Comparison of ENCODE assay signal across 17 cellular contexts in the genomic region with DNA sequence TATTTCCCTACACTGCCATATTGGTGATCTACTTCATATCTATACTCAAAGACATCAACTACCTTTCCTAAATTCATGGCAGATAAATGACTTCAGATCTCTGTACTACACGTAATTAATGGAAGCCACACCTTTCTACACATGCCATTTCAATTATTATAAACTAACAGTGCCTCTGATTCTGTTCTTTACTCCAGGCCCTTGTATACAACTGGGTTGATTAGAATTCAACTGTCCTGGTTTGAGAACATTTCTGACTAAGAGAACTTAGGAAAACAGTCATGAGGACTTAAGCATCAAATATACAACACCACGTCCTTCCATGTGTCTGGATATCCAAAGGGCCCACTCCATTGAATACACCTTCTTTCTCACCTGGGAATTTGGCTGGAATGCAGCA. TPM values are rescaled to one million over a fixed set of nuclear protein-coding genes. Genes with fewer than 3 reads are reported as not detected.
DNase-seq lines count a peak whose midpoint lies in the region; ATAC-seq, FAIRE-seq and TF ChIP-seq lines count a peak whose summit lies in the region.
"Had no signal": no experiment of that assay in that cellular context is flagged by ENCODE, and none has a peak within 500 bp of the region (broad histone marks: within the 10 kb centered on the region; RNA-seq: fewer than 3 reads in every experiment).

No MANE protein-coding gene starts in this region.

- no peak overlapping the region for H3K27ac Mint-ChIP-seq in activated CD8-positive, alpha-beta memory T cell treated with anti-CD3 and anti-CD28 coated beads, Interleukin-2, amount 10 ng/mL, durations not matched to agents 7 days and 5 days
- H3K27ac Mint-ChIP-seq: activated B cell treated with CpG ODN at 0.5 μM for 24 hours had no signal

- DNase-seq in activated CD8-positive, alpha-beta memory T cell treated with anti-CD3 and anti-CD28 coated beads, Interleukin-2, amount 10 ng/mL, durations not matched to agents 7 days and 5 days: no peak
- DNase-seq in activated CD8-positive, alpha-beta memory T cell treated with anti-CD3 and anti-CD28 coated beads, Interleukin-2, amount 50 U/mL, for 48 hours: no peak
- DNase-seq in fibroblast of mammary gland (ENCODE audit: low read depth) (no peak), activated gamma-delta T cell (lab: John Stamatoyannopoulos, UW) (no peak), glomerular visceral epithelial cell (ENCODE audit: extremely low spot score) (no peak), urothelium cell line (ENCODE audit: low spot score) (no peak)
- DNase-seq: activated B cell treated with CpG ODN at 0.5 μM for 24 hours, NCI-H1048, NCI-H524, SHP77, tibial artery had no signal

- no peaks in the 10 kb centered on the region for H3K9me3 ChIP-seq in OCI-LY3 (ENCODE audit: insufficient read depth, low read length)
- no peaks in the 10 kb centered on the region for H3K9me3 ChIP-seq in skeletal muscle satellite cell (replicated peaks; ENCODE audit: low read length)
- H3K9me3 ChIP-seq: tibial artery had no signal

- TF ChIP-seq CTCF in OCI-LY3 (IDR thresholded peaks at IDR 0.05; ENCODE audit: low read depth, low read length): no peak
- TF ChIP-seq CTCF in fibroblast of mammary gland (conservative IDR thresholded peaks at IDR 0.05; ENCODE audit: control insufficient read depth, insufficient read depth, low read depth, low read length): no peak

- H3K4me1 ChIP-seq in OCI-LY3 (ENCODE audit: low read length) (peaks cover 14% of the 10 kb centered on the region), skeletal muscle satellite cell (ENCODE audit: control insufficient read depth, insufficient read depth, low read length) (peaks cover 27% of the 10 kb centered on the region)

- peaks cover 46% of the 10 kb centered on the region for H3K36me3 Mint-ChIP-seq in activated CD8-positive, alpha-beta memory T cell treated with anti-CD3 and anti-CD28 coated beads, Interleukin-2, amount 10 ng/mL, durations not matched to agents 7 days and 5 days

- CTCF ChIA-PET in activated CD8-positive, alpha-beta memory T cell treated with anti-CD3 and anti-CD28 coated beads, Interleukin-2, amount 10 ng/mL, durations not matched to agents 7 days and 5 days (lab: Charles Lee): interaction anchor here (1.3 to 1.8 kb wide), 7 partner anchors 16 to 111 kb away, joined by 3 to 11 read pairs (median 4); a partner anchor contains a TSS

- no peaks in the 10 kb centered on the region for H3K9me3 Mint-ChIP-seq in activated CD8-positive, alpha-beta memory T cell treated with anti-CD3 and anti-CD28 coated beads, Interleukin-2, amount 10 ng/mL, durations not matched to agents 7 days and 5 days (ENCODE audit: low read depth)
- H3K9me3 Mint-ChIP-seq: activated B cell treated with CpG ODN at 0.5 μM for 24 hours had no signal

- H3K4me3 ChIP-seq in OCI-LY3 (ENCODE audit: low read length) (no peak overlapping the region), fibroblast of mammary gland (ENCODE audit: control insufficient read depth, low read depth, low read length) (peak overlapping the region; percentile 97), skeletal muscle satellite cell (ENCODE audit: low read length) (peak overlapping the region; percentile 91)

- H3K27ac ChIP-seq in OCI-LY3 (ENCODE audit: low read length): no peak overlapping the region

- FAIRE-seq in urothelium cell line (lab: Jason Lieb, UNC): no peak
- FAIRE-seq: colon had no signal

- no peak overlapping the region for H3K9ac ChIP-seq in OCI-LY3 (ENCODE audit: low read length)
- peak overlapping the region; percentile 97 for H3K9ac ChIP-seq in skeletal muscle satellite cell (ENCODE audit: low read depth, low read length)

- no peak overlapping the region for H2AFZ ChIP-seq in OCI-LY3 (ENCODE audit: low read depth, low read length)

- H3K27me3 ChIP-seq in OCI-LY3 (ENCODE audit: low read depth, low read length): no peaks in the 10 kb centered on the region
- no peaks in the 10 kb centered on the region for H3K27me3 ChIP-seq in skeletal muscle satellite cell (ENCODE audit: control insufficient read depth, insufficient read depth, low read length)
- H3K27me3 ChIP-seq: tibial artery had no signal

- no peaks in the 10 kb centered on the region for H3K27me3 Mint-ChIP-seq in activated CD8-positive, alpha-beta memory T cell treated with anti-CD3 and anti-CD28 coated beads, Interleukin-2, amount 10 ng/mL, durations not matched to agents 7 days and 5 days
- H3K27me3 Mint-ChIP-seq: activated B cell treated with CpG ODN at 0.5 μM for 24 hours had no signal

- H3K4me1 Mint-ChIP-seq in activated CD8-positive, alpha-beta memory T cell treated with anti-CD3 and anti-CD28 coated beads, Interleukin-2, amount 10 ng/mL, durations not matched to agents 7 days and 5 days: peaks cover 37% of the 10 kb centered on the region

- no peak for ATAC-seq in activated CD8-positive, alpha-beta memory T cell treated with anti-CD3 and anti-CD28 coated beads, Interleukin-2, amount 10 ng/mL, durations not matched to agents 7 days and 5 days

- H3K79me2 ChIP-seq in OCI-LY3 (ENCODE audit: low read length): peaks cover 68% of the 10 kb centered on the region

- H4K20me1 ChIP-seq in OCI-LY3 (ENCODE audit: insufficient read depth, low read length): peaks cover 17% of the 10 kb centered on the region

- H3K4me2 ChIP-seq in OCI-LY3 (ENCODE audit: low read length) (peak overlapping the region; percentile 96), skeletal muscle satellite cell (ENCODE audit: low read length) (peak overlapping the region; percentile 96)

- H3K36me3 ChIP-seq in OCI-LY3 (replicated peaks; ENCODE audit: low read depth, low read length) (peaks cover 41% of the 10 kb centered on the region), skeletal muscle satellite cell (ENCODE audit: insufficient read depth, low read length) (peaks cover 60% of the 10 kb centered on the region)

- H3K4me3 Mint-ChIP-seq in activated CD8-positive, alpha-beta memory T cell treated with anti-CD3 and anti-CD28 coated beads, Interleukin-2, amount 10 ng/mL, durations not matched to agents 7 days and 5 days: peak overlapping the region; percentile 37
- H3K4me3 Mint-ChIP-seq: activated B cell treated with CpG ODN at 0.5 μM for 24 hours had no signal

RNA-seq across cellular contexts. Expression of a gene that starts 1.8 kb away (rescaled TPM):
- total RNA-seq in activated CD8-positive, alpha-beta memory T cell treated with anti-CD3 and anti-CD28 coated beads, Interleukin-2, amount 10 ng/mL, durations not matched to agents 7 days and 5 days: 100 to 1,000 TPM; 172 to 204 TPM
- 64.4 and 77.3 TPM in 2 replicates for total RNA-seq in skeletal muscle satellite cell (2012; rRNA removed)

RNA-seq across cellular contexts. Expression of a gene that starts 2.2 kb away (rescaled TPM):
- total RNA-seq in activated CD8-positive, alpha-beta memory T cell treated with anti-CD3 and anti-CD28 coated beads, Interleukin-2, amount 10 ng/mL, durations not matched to agents 7 days and 5 days: 10 to 100 TPM; 44.6 to 53.2 TPM
- 33.5 and 45.9 TPM in 2 replicates for total RNA-seq in skeletal muscle satellite cell (2012; rRNA removed)

RNA-seq across cellular contexts. Expression of a gene that starts 11.7 kb away (rescaled TPM):
- total RNA-seq in activated CD8-positive, alpha-beta memory T cell treated with anti-CD3 and anti-CD28 coated beads, Interleukin-2, amount 10 ng/mL, durations not matched to agents 7 days and 5 days: not detected
- total RNA-seq in skeletal muscle satellite cell (2012; rRNA removed): not detected in 2 replicates
- total RNA-seq: activated B cell treated with CpG ODN at 0.5 μM for 24 hours, glomerular endothelial cell, mesenteric fat pad, renal cortical epithelial cell had no signal

RNA-seq across cellular contexts. Expression of a gene that starts 26.0 kb away (rescaled TPM):
- under 1 TPM in 1 of 2 experiments, not detected in 1; 0.79 TPM for total RNA-seq in activated CD8-positive, alpha-beta memory T cell treated with anti-CD3 and anti-CD28 coated beads, Interleukin-2, amount 10 ng/mL, durations not matched to agents 7 days and 5 days
- total RNA-seq in skeletal muscle satellite cell (2012; rRNA removed): not detected in 2 replicates
- total RNA-seq: glomerular endothelial cell, mesenteric fat pad, renal cortical epithelial cell had no signal

RNA-seq across cellular contexts. Expression of a gene that starts 35.8 kb away (rescaled TPM):
- 1 to 10 TPM; 2.4 to 2.5 TPM for total RNA-seq in activated CD8-positive, alpha-beta memory T cell treated with anti-CD3 and anti-CD28 coated beads, Interleukin-2, amount 10 ng/mL, durations not matched to agents 7 days and 5 days
- 3.5 and 4.1 TPM in 2 replicates for total RNA-seq in skeletal muscle satellite cell (2012; rRNA removed)
